Comparison of ENCODE assay signal across 26 cellular contexts in the genomic region with DNA sequence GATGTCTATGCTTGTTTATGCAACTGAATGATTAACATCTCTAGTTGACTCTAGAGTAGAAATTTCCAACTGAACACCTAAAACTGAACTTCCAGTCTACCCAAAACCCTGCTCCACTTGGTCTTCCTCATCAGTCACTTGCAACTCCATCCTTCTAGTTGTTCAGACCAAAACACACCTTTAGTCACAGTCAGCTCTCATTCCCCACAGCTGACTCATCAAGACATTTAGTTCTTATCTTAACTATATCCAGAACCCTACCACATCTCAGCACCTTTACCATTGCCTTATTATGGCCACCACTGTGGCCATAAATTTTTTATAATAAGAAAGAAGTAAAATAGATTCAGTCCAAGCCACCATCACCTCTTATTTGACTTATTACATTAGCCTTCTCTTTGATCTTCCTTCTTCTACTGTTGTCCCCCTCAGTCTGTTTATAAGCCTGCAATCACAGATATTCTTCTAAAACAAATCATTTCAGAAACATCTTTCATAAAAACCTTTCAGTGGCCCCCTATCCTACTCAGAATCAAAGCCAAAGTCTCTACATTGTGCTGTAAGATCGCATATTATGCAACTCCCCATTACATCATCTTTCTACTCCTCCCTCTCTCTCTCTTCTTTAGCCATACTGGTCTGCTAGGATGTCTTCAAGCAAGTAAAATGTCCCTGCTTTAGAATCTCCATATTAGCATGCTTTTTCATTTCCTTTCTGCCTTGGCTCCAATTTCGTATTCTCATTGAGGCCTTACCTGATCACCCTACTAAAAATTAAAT.
DNase-seq lines count a peak whose midpoint lies in the region; ATAC-seq and TF ChIP-seq lines count a peak whose summit lies in the region.
"Had no signal": no experiment of that assay in that cellular context is flagged by ENCODE, and none has a peak within 500 bp of the region (broad histone marks: within the 10 kb centered on the region; RNA-seq: fewer than 3 reads in every experiment).

No MANE protein-coding gene starts in this region.

- no peak for DNase-seq in IMR-90
- DNase-seq in NOMO-1 treated with dmso at 0.1 percent for 144 hours (lab: John Stamatoyannopoulos, UW; ENCODE audit: unreplicated experiment), result peak; percentile 1
- peak; percentile 32 to 67 for DNase-seq in cardiac fibroblast (ENCODE audit: low read depth in 2 of 2)
- peak; percentile 39 for DNase-seq in mesenchymal stem cell
- DNase-seq in NCI-H2196 treated with DMSO at 0.1 percent for 48 hours (lab: John Stamatoyannopoulos, UW; ENCODE audit: unreplicated experiment), result no peak
- no peak for DNase-seq in HuH-7.5 (ENCODE audit: low spot score)
- no peak for DNase-seq in activated CD4-positive, alpha-beta T cell treated with anti-CD3 and anti-CD28 coated beads, Interleukin-2, amount 50 U/mL, for 1 hour
- DNase-seq: activated CD4-positive, alpha-beta T cell treated with anti-CD3 and anti-CD28 coated beads for 36 hours; activated T-cell treated with anti-CD3 and anti-CD28 coated beads, Interleukin-2, amount 50 U/mL, for 24 hours; brain microvascular endothelial cell; CD4-positive, CD25-positive, alpha-beta regulatory T cell; esophagus squamous epithelium; GDM1; head of caudate nucleus; Kasumi-1; naive B cell; NCI-H1417 treated with DMSO at 0.1 percent for 48 hours; NCI-H2081 treated with DMSO at 0.1 percent for 48 hours; NCI-H446 treated with DMSO at 0.1 percent for 48 hours; Peyer's patch; T-helper 2 cell had no signal

- no peak overlapping the region for H2BK12ac ChIP-seq in mesenchymal stem cell (ENCODE audit: low read length in 2 of 2)

- H2BK120ac ChIP-seq in IMR-90 (ENCODE audit: low read depth, low read length) (no peak overlapping the region), mesenchymal stem cell (ENCODE audit: low read depth, low read length) (no peak overlapping the region)

- H2AK5ac ChIP-seq in IMR-90 (ENCODE audit: low read depth, low read length), result no peak overlapping the region
- no peak overlapping the region for H2AK5ac ChIP-seq in mesenchymal stem cell (ENCODE audit: low read length, severe bottlenecking)

- H3K9me1 ChIP-seq in IMR-90 (ENCODE audit: insufficient read depth, low read length), result no peaks in the 10 kb centered on the region

- H4K8ac ChIP-seq in IMR-90 (ENCODE audit: low read depth in 2 of 2, low read length in 2 of 2), result no peak overlapping the region
- H4K8ac ChIP-seq in mesenchymal stem cell (ENCODE audit: low read length), result no peak overlapping the region

- H2BK20ac ChIP-seq in IMR-90 (ENCODE audit: low read depth, low read length), result no peak overlapping the region

- POLR2A ChIA-PET in IMR-90 (lab: Charles Lee; ENCODE audit: unreplicated experiment), result no interaction called here

- no peak overlapping the region for H3K18ac ChIP-seq in IMR-90 (ENCODE audit: low read depth, low read length)
- H3K18ac ChIP-seq in mesenchymal stem cell (ENCODE audit: low read depth in 1 of 2, low read length in 2 of 2), result peak overlapping the region in 1 of 2 experiments; percentile 34

- no CpG with 5 or more reads among the region's 2 CpGs for WGBS in IMR-90 (ENCODE audit: extremely low coverage in 2 of 2, insufficient read length in 1 of 2), 2 experiments
- 91% methylated on average over 2 of the region's 2 CpGs for WGBS in mesenchymal stem cell

- no peak overlapping the region for H3K4ac ChIP-seq in IMR-90 (ENCODE audit: low read depth, low read length)
- no peak overlapping the region for H3K4ac ChIP-seq in mesenchymal stem cell (ENCODE audit: low read depth in 1 of 2, low read length in 2 of 2)

- no peak overlapping the region for H3K4me2 ChIP-seq in IMR-90 (ENCODE audit: low read depth, low read length)
- no peak overlapping the region for H3K4me2 ChIP-seq in mesenchymal stem cell (ENCODE audit: low read length, poor library complexity, severe bottlenecking)

- no peaks in the 10 kb centered on the region for H3K36me3 ChIP-seq in IMR-90 (ENCODE audit: control insufficient read depth, insufficient read depth, low read length)
- no peaks in the 10 kb centered on the region for H3K36me3 ChIP-seq in mesenchymal stem cell (ENCODE audit: control insufficient read depth in 1 of 2, insufficient read depth in 2 of 2, low read depth in 1 of 2, low read length in 2 of 2)
- H3K36me3 ChIP-seq: brain microvascular endothelial cell, esophagus squamous epithelium, Peyer's patch, tibial nerve had no signal

- H3K9me3 ChIP-seq in IMR-90 (ENCODE audit: control insufficient read depth, insufficient read depth, low read length) (no peaks in the 10 kb centered on the region), mesenchymal stem cell (ENCODE audit: control insufficient read depth, low read length) (no peaks in the 10 kb centered on the region)
- H3K9me3 ChIP-seq: esophagus squamous epithelium, Peyer's patch had no signal

- H3K23ac ChIP-seq in IMR-90 (ENCODE audit: low read depth, low read length) (no peak overlapping the region), mesenchymal stem cell (ENCODE audit: low read length in 2 of 2) (no peak overlapping the region)

- no peak overlapping the region for H4K91ac ChIP-seq in IMR-90 (ENCODE audit: insufficient read depth, low read depth, low read length)
- no peak overlapping the region for H4K91ac ChIP-seq in mesenchymal stem cell (ENCODE audit: low read length)

- H2BK5ac ChIP-seq in IMR-90 (ENCODE audit: low read depth, low read length, poor library complexity, severe bottlenecking) (no peak overlapping the region), mesenchymal stem cell (ENCODE audit: low read depth, low read length, poor library complexity, severe bottlenecking) (no peak overlapping the region)

- no peaks in the 10 kb centered on the region for H4K20me1 ChIP-seq in IMR-90 (ENCODE audit: insufficient read depth, low read length)

- ATAC-seq in IMR-90 (ENCODE audit: low read depth), result no peak
- ATAC-seq in GM21360 (IDR thresholded peaks at IDR 0.05; ENCODE audit: unreplicated experiment), result no peak
- ATAC-seq: activated CD4-positive, alpha-beta T cell treated with anti-CD3 and anti-CD28 coated beads for 36 hours; left lobe of liver had no signal

- H2AK9ac ChIP-seq in IMR-90 (replicated peaks; ENCODE audit: low read depth, low read length, poor library complexity), result no peak overlapping the region

- H4K5ac ChIP-seq in IMR-90 (ENCODE audit: low read depth, low read length), result no peak overlapping the region

- TF ChIP-seq CTCF in IMR-90 (conservative IDR thresholded peaks at IDR 0.05; ENCODE audit: low read depth, low read length), result no peak
- no peak for TF ChIP-seq CTCF in cardiac fibroblast (IDR thresholded peaks at IDR 0.05; ENCODE audit: low read depth, low read length)

- intact Hi-C loops in IMR-90 (cut with micrococcal nuclease), result no loop called here

- H3K27ac ChIP-seq in IMR-90 (ENCODE audit: insufficient read depth, low read length) (no peak overlapping the region), mesenchymal stem cell (ENCODE audit: low read length, poor library complexity, severe bottlenecking) (no peak overlapping the region)
- H3K27ac ChIP-seq: brain microvascular endothelial cell, coronary artery, esophagus squamous epithelium, Peyer's patch, skin epidermis, tibial nerve had no signal

- in situ Hi-C loops in IMR-90 (cut with MboI; ENCODE audit: low sequenced_read_pairs), result no loop called here

- CTCF ChIA-PET in IMR-90 (lab: Yijun Ruan, JAX), result no interaction called here

- H3K27me3 ChIP-seq in IMR-90 (ENCODE audit: control insufficient read depth, insufficient read depth, low read length) (no peaks in the 10 kb centered on the region), mesenchymal stem cell (ENCODE audit: control insufficient read depth in 1 of 2, insufficient read depth in 1 of 2, low read length in 2 of 2) (no peaks in the 10 kb centered on the region)
- H3K27me3 ChIP-seq: brain microvascular endothelial cell, esophagus squamous epithelium, Peyer's patch, tibial nerve had no signal

- H3K4me1 ChIP-seq in IMR-90 (ENCODE audit: control insufficient read depth, insufficient read depth, low read length), result no peaks in the 10 kb centered on the region
- H3K4me1 ChIP-seq in mesenchymal stem cell (ENCODE audit: control insufficient read depth, insufficient read depth, low read depth, low read length), result no peaks in the 10 kb centered on the region
- H3K4me1 ChIP-seq: esophagus squamous epithelium, Peyer's patch, tibial nerve had no signal

- TF ChIP-seq RAD21 in IMR-90 (IDR thresholded peaks at IDR 0.05; ENCODE audit: low read length), result no peak

- dilution Hi-C loops in IMR-90 (cut with HindIII; ENCODE audit: low sequenced_read_pairs, unreplicated experiment), result no loop called here

- H3K4me3 ChIP-seq in IMR-90 (ENCODE audit: insufficient read depth, low read depth, low read length) (no peak overlapping the region), cardiac fibroblast (replicated peaks in 1 of 2; ENCODE audit: low read depth in 2 of 2, low read length in 2 of 2) (no peak overlapping the region), mesenchymal stem cell (ENCODE audit: insufficient read depth in 1 of 2, low read depth in 1 of 2, low read length in 2 of 2) (no peak overlapping the region)
- H3K4me3 ChIP-seq: coronary artery, esophagus squamous epithelium, Peyer's patch, skin epidermis, tibial nerve had no signal

- H3K9ac ChIP-seq in IMR-90 (ENCODE audit: low read depth, low read length) (no peak overlapping the region), mesenchymal stem cell (ENCODE audit: low read length) (no peak overlapping the region)

- TF ChIP-seq POLR2A in IMR-90 (IDR thresholded peaks at IDR 0.05; ENCODE audit: low read depth, low read length), result no peak

- H3K56ac ChIP-seq in IMR-90 (ENCODE audit: extremely low read depth, insufficient read depth, low read length), result no peak overlapping the region

- H2AFZ ChIP-seq in IMR-90 (replicated peaks; ENCODE audit: low read length, poor library complexity) (no peak overlapping the region), mesenchymal stem cell (ENCODE audit: low read depth, low read length) (no peak overlapping the region)

- H3K79me1 ChIP-seq in IMR-90 (ENCODE audit: low read depth in 1 of 2, low read length in 2 of 2) (no peaks in the 10 kb centered on the region), mesenchymal stem cell (replicated peaks; ENCODE audit: low read length, poor library complexity, severe bottlenecking) (no peaks in the 10 kb centered on the region)

- no peak overlapping the region for H2BK15ac ChIP-seq in IMR-90 (ENCODE audit: low read depth, low read length)
- no peak overlapping the region for H2BK15ac ChIP-seq in mesenchymal stem cell (ENCODE audit: low read depth, poor library complexity, severe bottlenecking)

- H3K14ac ChIP-seq in IMR-90 (replicated peaks; ENCODE audit: low read depth, low read length), result no peak overlapping the region
- no peak overlapping the region for H3K14ac ChIP-seq in mesenchymal stem cell (ENCODE audit: low read length in 2 of 2)

- BruUV-seq in IMR-90 (replicated peaks; lab: Mats Ljungman, UMichigan), result no TSS peak

TF ChIP-seq in IMR-90, 13 proteins besides CTCF, POLR2A, EP300 and RAD21:
- TF ChIP-seq BHLHE40 (IDR thresholded peaks at IDR 0.05; ENCODE audit: low read depth, low read length) (no peak), CEBPB (IDR thresholded peaks at IDR 0.05; ENCODE audit: low read depth, low read length) (0 out of 2 replicates have a peak, but pooled peaks have one; percentile 7)

Comparison
In these comparisons a context has a peak if more than half of its experiments do, and no peak if none do; other contexts are left out.
1. DNase-seq: peak in NOMO-1 treated with dmso at 0.1 percent for 144 hours (single experiment), cardiac fibroblast (2 of 2) and mesenchymal stem cell (single experiment); none in IMR-90 (single experiment), NCI-H2196 treated with DMSO at 0.1 percent for 48 hours (single experiment), HuH-7.5 (single experiment) and activated CD4-positive, alpha-beta T cell treated with anti-CD3 and anti-CD28 coated beads, Interleukin-2, amount 50 U/mL, for 1 hour (single experiment).